In the genomic region with DNA sequence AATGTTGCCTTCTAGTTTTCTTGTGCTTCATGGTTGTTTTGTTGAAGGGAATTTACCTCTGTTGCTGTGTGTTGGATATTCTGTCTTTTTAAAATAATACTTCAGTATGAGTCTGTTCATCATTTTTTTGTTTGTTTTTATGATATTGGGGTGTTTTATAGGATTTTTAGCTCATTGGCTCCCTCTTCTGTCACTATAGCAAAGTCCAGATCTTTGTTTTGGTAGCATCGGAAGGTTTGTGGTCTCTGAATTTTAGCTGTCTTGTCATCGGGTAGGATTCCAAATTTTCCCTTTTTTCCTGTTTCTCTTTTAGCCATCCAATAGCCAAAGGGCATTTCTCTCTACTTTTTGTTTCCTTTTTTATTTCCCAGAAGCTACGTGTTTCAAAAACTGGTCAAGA, we compare ENCODE assay signal across 10 cellular contexts.
DNase-seq lines count a peak whose midpoint lies in the region; ATAC-seq and TF ChIP-seq lines count a peak whose summit lies in the region.
"Had no signal": no experiment of that assay in that cellular context is flagged by ENCODE, and none has a peak within 500 bp of the region (broad histone marks: within the 10 kb centered on the region; RNA-seq: fewer than 3 reads in every experiment).

No MANE protein-coding gene starts in this region.

- no peak overlapping the region for H3K4me3 Mint-ChIP-seq in nephron

- in situ Hi-C loops in astrocyte of the spinal cord (cut with HindIII; ENCODE audit: low sequenced_read_pairs) = no loop called here

- peaks cover 68% of the 10 kb centered on the region for H3K36me3 Mint-ChIP-seq in nephron (ENCODE audit: low read depth)

- intact Hi-C loops in sciatic nerve (cut with DNase I) = no loop called here

- TF ChIP-seq CTCF in LNCAP (IDR thresholded peaks at IDR 0.05) (peak; percentile 60; the same call in 1 of the 2 replicates), astrocyte of the spinal cord (IDR thresholded peaks at IDR 0.05; ENCODE audit: low read depth, low read length) (peak; percentile 58), nephron (IDR thresholded peaks at IDR 0.05; ENCODE audit: unreplicated experiment in 3 of 3) (peak; percentile 38 to 54 (median 52))

- ATAC-seq in GM21825 (IDR thresholded peaks at IDR 0.05; ENCODE audit: unreplicated experiment) (no peak), GM19397 (IDR thresholded peaks at IDR 0.05; ENCODE audit: unreplicated experiment) (no peak), sciatic nerve (no peak)

- H3K27ac Mint-ChIP-seq in nephron = no peak overlapping the region
- H3K27ac Mint-ChIP-seq: activated T-helper 2 cell treated with anti-CD3 and anti-CD28 coated beads, Interferon-gamma antibody, Interleukin-2, Interleukin-4, amounts not matched to agents 10 μg/mL and 5 μg/mL and 100 μg/mL, durations not matched to agents 14 hours and 24 hours and 36 hours had no signal

- H3K27me3 Mint-ChIP-seq in nephron (ENCODE audit: low read depth) = no peaks in the 10 kb centered on the region

- DNase-seq in EL = peak; percentile 16
- DNase-seq in astrocyte of the spinal cord (ENCODE audit: low read depth, low spot score) = peak; percentile 6
- DNase-seq in NCI-H1092 (lab: John Stamatoyannopoulos, UW) = no peak
- no peak for DNase-seq in sciatic nerve (ENCODE audit: low spot score)
- DNase-seq: retina had no signal

- H3K4me3 ChIP-seq in astrocyte of the spinal cord (ENCODE audit: low read depth, low read length) = no peak overlapping the region

- peaks cover 47% of the 10 kb centered on the region for H3K9me3 Mint-ChIP-seq in nephron

- no peaks in the 10 kb centered on the region for H3K4me1 Mint-ChIP-seq in nephron

Comparison
In these comparisons a context has a peak if more than half of its experiments do, and no peak if none do; other contexts are left out.
1. DNase-seq: peak in EL (single experiment) and astrocyte of the spinal cord (single experiment); none in NCI-H1092 (single experiment) and sciatic nerve (single experiment).
2. Peak in every context shown above with its lines, with median percentiles within 50 percentile points of each other: CTCF ChIP-seq.